9 cellular contexts compared by ENCODE assay signal in genomic region chrX:77446029-77446585, GRCh38. TPM values are rescaled to one million over a fixed set of nuclear protein-coding genes. Genes with fewer than 3 reads are reported as not detected.
A peak's percentile ranks its signal among the peaks of the same experiment; 100 is the strongest.
DNase-seq lines count a peak whose midpoint lies in the region; ATAC-seq, FAIRE-seq and TF ChIP-seq lines count a peak whose summit lies in the region.
"Had no signal": no experiment of that assay in that cellular context is flagged by ENCODE, and none has a peak within 500 bp of the region (broad histone marks: within the 10 kb centered on the region; RNA-seq: fewer than 3 reads in every experiment).

No MANE protein-coding gene starts in this region.

- DNase-seq in NCI-H1417 (lab: John Stamatoyannopoulos, UW): peak in 2 of 3 experiments; percentile 12 to 16
- DNase-seq in NCI-H1417 treated with DMSO at 0.1 percent for 48 hours (lab: John Stamatoyannopoulos, UW): no peak
- DNase-seq in astrocyte of the spinal cord (ENCODE audit: low read depth, low spot score): no peak
- no peak for DNase-seq in keratinocyte (ENCODE audit: low read depth, low spot score)
- peak; percentile 5 to 11 for DNase-seq in stimulated activated naive CD8-positive, alpha-beta T cell treated with anti-CD3 and anti-CD28 coated beads, Interleukin-15, amount 100 ng/mL, for 72 hours
- no peak for DNase-seq in GOT3 (lab: John Stamatoyannopoulos, UW)

- H4K20me1 ChIP-seq in keratinocyte (ENCODE audit: control insufficient read depth, extremely low read depth, insufficient read depth, low read length): no peaks in the 10 kb centered on the region

- peaks cover 43% of the 10 kb centered on the region for H3K27me3 Mint-ChIP-seq in stimulated activated naive CD8-positive, alpha-beta T cell treated with anti-CD3 and anti-CD28 coated beads, Interleukin-15, amount 100 ng/mL, for 72 hours

- peak overlapping the region in 1 of 2 donors; percentile 82 for H3K27ac Mint-ChIP-seq in stimulated activated naive CD8-positive, alpha-beta T cell treated with anti-CD3 and anti-CD28 coated beads, Interleukin-15, amount 100 ng/mL, for 72 hours

- dilution Hi-C loops in keratinocyte (cut with MboI; ENCODE audit: extremely low pct_ligation_motif_present, low sequenced_read_pairs): no loop called here

- no peaks in the 10 kb centered on the region for H3K9me3 ChIP-seq in keratinocyte (ENCODE audit: control insufficient read depth, low read depth, low read length)
- H3K9me3 ChIP-seq: A549 had no signal

- peaks cover 3% of the 10 kb centered on the region for H3K4me1 ChIP-seq in keratinocyte (ENCODE audit: control insufficient read depth, extremely low read depth, insufficient read depth, low read length)

- H3K4me3 ChIP-seq in astrocyte of the spinal cord (ENCODE audit: low read depth, low read length) (peak overlapping the region; percentile 31), keratinocyte (ENCODE audit: control insufficient read depth in 2 of 3, extremely low read depth in 1 of 3, insufficient read depth in 2 of 3, low read depth in 1 of 3, low read length in 3 of 3) (peak overlapping the region in 1 of 3 experiments; percentile 42)
- H3K4me3 ChIP-seq: A549 had no signal

- H3K9me1 ChIP-seq in keratinocyte (ENCODE audit: control insufficient read depth, extremely low read depth, insufficient read depth, low read length): no peaks in the 10 kb centered on the region

- H3K27me3 ChIP-seq in keratinocyte (ENCODE audit: control insufficient read depth, extremely low read depth, insufficient read depth, low read length): peaks cover 18% of the 10 kb centered on the region

- no peaks in the 10 kb centered on the region for H3K36me3 ChIP-seq in keratinocyte (ENCODE audit: control insufficient read depth in 2 of 2, extremely low read depth in 1 of 2, insufficient read depth in 2 of 2, low read length in 2 of 2)

- peaks cover 22% of the 10 kb centered on the region for H3K4me1 Mint-ChIP-seq in stimulated activated naive CD8-positive, alpha-beta T cell treated with anti-CD3 and anti-CD28 coated beads, Interleukin-15, amount 100 ng/mL, for 72 hours

- H2AFZ ChIP-seq in keratinocyte (ENCODE audit: control insufficient read depth, low read length): no peak overlapping the region

- FAIRE-seq in keratinocyte (lab: Jason Lieb, UNC): no peak
- FAIRE-seq: A549 had no signal

- H3K4me2 ChIP-seq in keratinocyte (ENCODE audit: control insufficient read depth, extremely low read depth, insufficient read depth, low read depth, low read length): peak overlapping the region; percentile 66
- H3K4me2 ChIP-seq: A549 had no signal

- in situ Hi-C loops in astrocyte of the spinal cord (cut with HindIII; ENCODE audit: low sequenced_read_pairs): no loop called here

- H3K79me2 ChIP-seq in keratinocyte (ENCODE audit: control insufficient read depth, insufficient read depth, low read length): no peaks in the 10 kb centered on the region

- TF ChIP-seq CTCF in astrocyte of the spinal cord (IDR thresholded peaks at IDR 0.05; ENCODE audit: low read depth, low read length): peak; percentile 35
- peak; percentile 11 to 28 (median 25) for TF ChIP-seq CTCF in keratinocyte (optimal IDR thresholded peaks at IDR 0.05 in 1 of 3, IDR thresholded peaks at IDR 0.05 in 1 of 3, conservative IDR thresholded peaks at IDR 0.05 in 1 of 3; ENCODE audit: extremely low read depth in 1 of 3, insufficient read depth in 2 of 3, low read length in 3 of 3)

- no peak overlapping the region for H3K27ac ChIP-seq in keratinocyte (ENCODE audit: control insufficient read depth, insufficient read depth, low read length)
- H3K27ac ChIP-seq: A549 had no signal

- H3K9me3 Mint-ChIP-seq in stimulated activated naive CD8-positive, alpha-beta T cell treated with anti-CD3 and anti-CD28 coated beads, Interleukin-15, amount 100 ng/mL, for 72 hours: no peaks in the 10 kb centered on the region

- no peak overlapping the region for H3K9ac ChIP-seq in keratinocyte (ENCODE audit: control insufficient read depth, extremely low read depth, insufficient read depth, low read length)

- ATAC-seq in stimulated activated naive CD8-positive, alpha-beta T cell treated with anti-CD3 and anti-CD28 coated beads, Interleukin-15, amount 100 ng/mL, for 72 hours: peak; percentile 22
- ATAC-seq in HG02981 (IDR thresholded peaks at IDR 0.05; ENCODE audit: unreplicated experiment) (no peak), HG02884 (IDR thresholded peaks at IDR 0.05; ENCODE audit: unreplicated experiment) (no peak)
- ATAC-seq: A549 had no signal

- peak overlapping the region; percentile 78 to 81 for H3K4me3 Mint-ChIP-seq in stimulated activated naive CD8-positive, alpha-beta T cell treated with anti-CD3 and anti-CD28 coated beads, Interleukin-15, amount 100 ng/mL, for 72 hours

RNA-seq across cellular contexts. Expression of gene FGF16, which starts 1.1 kb away (rescaled TPM):
- polyA plus RNA-seq in keratinocyte: not detected in 3 replicates
- not detected for polyA plus RNA-seq in keratinocyte (2011; ENCODE audit: low read depth)
- not detected in 2 replicates for polyA plus RNA-seq in keratinocyte (2011; cell fraction: cytosol; rRNA removed)
- polyA plus RNA-seq in keratinocyte (2011; cell fraction: nucleus; rRNA removed): not detected in 2 replicates
- polyA plus RNA-seq in keratinocyte (2012; ENCODE audit: low replicate concordance): not detected in 2 replicates
- not detected in 3 replicates for polyA minus RNA-seq in keratinocyte
- not detected for polyA minus RNA-seq in keratinocyte (2011; cell fraction: cytosol; rRNA and poly(A)+ RNA removed)
- not detected in 2 replicates for polyA minus RNA-seq in keratinocyte (2011; cell fraction: nucleus; rRNA and poly(A)+ RNA removed)
- polyA plus RNA-seq: A549 had no signal

Comparison
In these comparisons a context has a peak if more than half of its experiments do, and no peak if none do; other contexts are left out.
1. DNase-seq: peak in NCI-H1417 (2 of 3) and stimulated activated naive CD8-positive, alpha-beta T cell treated with anti-CD3 and anti-CD28 coated beads, Interleukin-15, amount 100 ng/mL, for 72 hours (2 of 2); none in NCI-H1417 treated with DMSO at 0.1 percent for 48 hours (single experiment), astrocyte of the spinal cord (single experiment), keratinocyte (single experiment) and GOT3 (single experiment).